Comparison of ENCODE assay signal across 8 cellular contexts in genomic region chr19:41887711-41888382, GRCh38. TPM values are rescaled to one million over a fixed set of nuclear protein-coding genes. Genes with fewer than 3 reads are reported as not detected.
DNase-seq lines count a peak whose midpoint lies in the region; ATAC-seq and TF ChIP-seq lines count a peak whose summit lies in the region.

No MANE protein-coding gene starts in this region.

- no peak overlapping the region for H3K4me3 Mint-ChIP-seq in HFFc6
- no peak overlapping the region for H3K4me3 Mint-ChIP-seq in WTC11
- peak overlapping the region; percentile 25 for H3K4me3 Mint-ChIP-seq in MCF 10A (ENCODE audit: unreplicated experiment)
- peak overlapping the region; percentile 94 to 99 (median 97) for H3K4me3 Mint-ChIP-seq in naive thymus-derived CD8-positive, alpha-beta T cell

- ATAC-seq in WTC11: peak; percentile 41
- ATAC-seq in naive thymus-derived CD8-positive, alpha-beta T cell: peak; percentile 56 to 58

- CTCF ChIA-PET in WTC11 (lab: Charles Lee): interaction anchor here (0.6 to 3.3 kb wide), 19 partner anchors 8 to 414 kb away, joined by 3 to 23 read pairs (median 4); partner anchors contain the start of genes PAFAH1B3, RABAC1 and RPS19
- CTCF ChIA-PET in MCF 10A (lab: Yijun Ruan, JAX): interaction anchor here (0.7 to 1.1 kb wide), 3 partner anchors 16 to 63 kb away, joined by 3 to 4 read pairs (median 3); no protein-coding TSS in a partner anchor

- peaks cover 5% of the 10 kb centered on the region; the same call in 1 of the 2 replicates for H3K36me3 Mint-ChIP-seq in HFFc6 (ENCODE audit: low read depth)
- peaks cover 3% of the 10 kb centered on the region for H3K36me3 Mint-ChIP-seq in WTC11
- H3K36me3 Mint-ChIP-seq in MCF 10A (ENCODE audit: insufficient read depth, unreplicated experiment): peaks cover 29% of the 10 kb centered on the region
- H3K36me3 Mint-ChIP-seq in naive thymus-derived CD8-positive, alpha-beta T cell: peaks cover 9 to 53% (median 35%) of the 10 kb centered on the region in 3 donors

- H3K9me3 Mint-ChIP-seq in HFFc6 (no peaks in the 10 kb centered on the region), WTC11 (no peaks in the 10 kb centered on the region), MCF 10A (ENCODE audit: unreplicated experiment) (no peaks in the 10 kb centered on the region)
- no peaks in the 10 kb centered on the region for H3K9me3 Mint-ChIP-seq in naive thymus-derived CD8-positive, alpha-beta T cell

- DNase-seq in HFFc6: peak; percentile 62
- DNase-seq in WTC11 (ENCODE audit: low spot score): peak; percentile 73
- peak; percentile 90 for DNase-seq in MCF 10A (ENCODE audit: unreplicated experiment)
- peak; percentile 65 to 94 (median 84) for DNase-seq in naive thymus-derived CD8-positive, alpha-beta T cell
- DNase-seq in NCI-H1694 treated with DMSO at 0.1 percent for 48 hours (lab: John Stamatoyannopoulos, UW): no peak
- no peak for DNase-seq in SW 1271 (lab: John Stamatoyannopoulos, UW)
- DNase-seq in ureter (ENCODE audit: low spot score): no peak

- 0 out of 2 replicates have a peak, but pooled peaks have one; percentile 9 for TF ChIP-seq CTCF in HFFc6 (IDR thresholded peaks at IDR 0.05)
- TF ChIP-seq CTCF in WTC11 (IDR thresholded peaks at IDR 0.05): no peak
- TF ChIP-seq CTCF in MCF 10A (IDR thresholded peaks at IDR 0.05; ENCODE audit: unreplicated experiment): peak; percentile 33

- peak overlapping the region; percentile 81 for H3K27ac ChIP-seq in temporal lobe (ENCODE audit: low read depth, low read length)

- no peaks in the 10 kb centered on the region; the same call in 1 of the 2 replicates for H3K27me3 Mint-ChIP-seq in HFFc6 (ENCODE audit: insufficient read depth)
- H3K27me3 Mint-ChIP-seq in WTC11 (ENCODE audit: low read depth): peaks cover 4% of the 10 kb centered on the region; the same call in 1 of the 2 replicates
- H3K27me3 Mint-ChIP-seq in MCF 10A (ENCODE audit: insufficient read depth, unreplicated experiment): no peaks in the 10 kb centered on the region
- peaks cover 0 to 1% (median 0%) of the 10 kb centered on the region in 5 donors for H3K27me3 Mint-ChIP-seq in naive thymus-derived CD8-positive, alpha-beta T cell

- POLR2A ChIA-PET in WTC11 (lab: Charles Lee) (interaction anchor here (1.6 kb wide), 1 partner anchor 15 kb away, joined by 9 read pairs; no protein-coding TSS in a partner anchor), MCF 10A (lab: Yijun Ruan, JAX) (interaction anchor here (0.7 to 9.8 kb wide), 5 partner anchors 11 to 71 kb away, joined by 3 to 125 read pairs (median 4); partner anchors contain the start of genes RABAC1 and RPS19)
- POLR2A ChIA-PET in naive thymus-derived CD8-positive, alpha-beta T cell (lab: Charles Lee): interaction anchor here (0.6 to 13.9 kb wide), 15 partner anchors 9 to 345 kb away, joined by 3 to 819 read pairs (median 7); partner anchors contain the start of genes CD79A, ERFL, RABAC1 and RPS19

- no TSS peak for BruUV-seq in MCF 10A (replicated peaks; lab: Mats Ljungman, UMichigan)

- H3K27ac Mint-ChIP-seq in HFFc6 (peak overlapping the region; percentile 61), WTC11 (0 out of 2 replicates have a peak overlapping the region, but pooled peaks have one; percentile 53), MCF 10A (ENCODE audit: low read depth, unreplicated experiment) (peak overlapping the region; percentile 2)
- H3K27ac Mint-ChIP-seq in naive thymus-derived CD8-positive, alpha-beta T cell: peak overlapping the region; percentile 94 to 100 (median 99)

- intact Hi-C loops in MCF 10A (cut with micrococcal nuclease): loop anchor here (1.0 to 2.0 kb wide), 2 partner anchors 47 to 71 kb away; partner anchors contain the start of gene RABAC1

- H3K4me1 Mint-ChIP-seq in HFFc6 (ENCODE audit: low read depth) (peaks cover 38% of the 10 kb centered on the region), WTC11 (peaks cover 33% of the 10 kb centered on the region), MCF 10A (ENCODE audit: insufficient read depth, unreplicated experiment) (peaks cover 23% of the 10 kb centered on the region)
- peaks cover 29 to 74% (median 49%) of the 10 kb centered on the region in 4 donors for H3K4me1 Mint-ChIP-seq in naive thymus-derived CD8-positive, alpha-beta T cell

TF ChIP-seq in WTC11, 78 proteins besides CTCF, POLR2A, EP300 and RAD21:
- 0 out of 2 replicates have a peak, but pooled peaks have one; percentile 43 for TF ChIP-seq MAX (CRISPR knock-in tag; IDR thresholded peaks at IDR 0.05)
- 0 out of 2 replicates have a peak, but pooled peaks have one; percentile 34 for TF ChIP-seq FOXK1 (CRISPR knock-in tag; IDR thresholded peaks at IDR 0.05)
- peak; percentile 87 for TF ChIP-seq ZNF423 (CRISPR knock-in tag; IDR thresholded peaks at IDR 0.05)
- 0 out of 2 replicates have a peak, but pooled peaks have one; percentile 11 for TF ChIP-seq GABPB1 (CRISPR knock-in tag; IDR thresholded peaks at IDR 0.05)
- TF ChIP-seq RORB (CRISPR knock-in tag; IDR thresholded peaks at IDR 0.05): no peak
- no peak for TF ChIP-seq KAT7 (CRISPR knock-in tag; IDR thresholded peaks at IDR 0.05; ENCODE audit: borderline replicate concordance)

RNA-seq across cellular contexts. Expression of gene ARHGEF1, which starts 4.9 kb away (rescaled TPM):
- total RNA-seq in HFFc6 (2021; fragmentation: NEBNext Ultra II Directional; extraction: Animal tissue kit (Norgen Biotek cat#: 25700)): 10 to 100 TPM; 63.8 to 73.3 (median 68.2) TPM
- total RNA-seq in WTC11 (2021) (77.2 to 102 TPM (median 82.9 TPM) in 3 replicates), MCF 10A (2022) (106 and 108 TPM in 2 replicates), temporal lobe (12.5 TPM), ureter (120 TPM)
- 1,000 to 10,000 TPM; 1,211 to 1,239 TPM for total RNA-seq in naive thymus-derived CD8-positive, alpha-beta T cell
- 100 to 1,000 TPM; 161 to 346 (median 211) TPM for polyA plus RNA-seq in naive thymus-derived CD8-positive, alpha-beta T cell

RNA-seq across cellular contexts. Expression of gene CD79A, which starts 10.8 kb away (rescaled TPM):
- under 1 TPM in 4 of 6 experiments, not detected in 2; 0.23 to 0.62 (median 0.35) TPM for total RNA-seq in HFFc6 (2021; fragmentation: NEBNext Ultra II Directional; extraction: Animal tissue kit (Norgen Biotek cat#: 25700))
- total RNA-seq in WTC11 (2021) (0.42 to 1.2 TPM (median 0.71 TPM) in 3 replicates), MCF 10A (2022) (not detected in 2 replicates), temporal lobe (not detected), ureter (3.7 TPM)
- total RNA-seq in naive thymus-derived CD8-positive, alpha-beta T cell: 10 to 100 TPM; 48.6 to 51.0 TPM
- polyA plus RNA-seq in naive thymus-derived CD8-positive, alpha-beta T cell: 10 to 100 TPM; 54.9 to 88.2 (median 85.1) TPM

RNA-seq across cellular contexts. Expression of gene RPS19, which starts 27.8 kb away (rescaled TPM):
- 1,000 to 10,000 TPM; 2,312 to 2,495 (median 2,438) TPM for total RNA-seq in HFFc6 (2021; fragmentation: NEBNext Ultra II Directional; extraction: Animal tissue kit (Norgen Biotek cat#: 25700))
- total RNA-seq in WTC11 (2021): 3,152 to 3,787 TPM (median 3,713 TPM) in 3 replicates
- 3,060 and 3,357 TPM in 2 replicates for total RNA-seq in MCF 10A (2022)
- 1,000 to 10,000 TPM; 3,479 to 3,513 TPM for total RNA-seq in naive thymus-derived CD8-positive, alpha-beta T cell
- polyA plus RNA-seq in naive thymus-derived CD8-positive, alpha-beta T cell: 1,000 to 10,000 TPM; 6,905 to 8,825 (median 8,505) TPM
- total RNA-seq in temporal lobe: 776 TPM
- 1,844 TPM for total RNA-seq in ureter

RNA-seq across cellular contexts. Expression of gene ERFL, which starts 40.4 kb away (rescaled TPM):
- under 1 TPM in 4 of 6 experiments, not detected in 2; 0.09 to 0.17 (median 0.12) TPM for total RNA-seq in HFFc6 (2021; fragmentation: NEBNext Ultra II Directional; extraction: Animal tissue kit (Norgen Biotek cat#: 25700))
- 0.30 to 0.66 TPM (median 0.31 TPM) in 3 replicates for total RNA-seq in WTC11 (2021)
- total RNA-seq in MCF 10A (2022): 0.34 TPM in 1 of 2 replicates, not detected in the other
- total RNA-seq in naive thymus-derived CD8-positive, alpha-beta T cell: 1 to 10 TPM; 7.5 to 8.1 TPM
- polyA plus RNA-seq in naive thymus-derived CD8-positive, alpha-beta T cell: not detected
- not detected for total RNA-seq in temporal lobe
- 0.36 TPM for total RNA-seq in ureter

RNA-seq across cellular contexts. Expression of gene DMRTC2, which starts 43.0 kb away (rescaled TPM):
- total RNA-seq in HFFc6 (2021; fragmentation: NEBNext Ultra II Directional; extraction: Animal tissue kit (Norgen Biotek cat#: 25700)): not detected
- total RNA-seq in WTC11 (2021): not detected in 3 replicates
- not detected in 2 replicates for total RNA-seq in MCF 10A (2022)
- not detected for total RNA-seq in naive thymus-derived CD8-positive, alpha-beta T cell
- polyA plus RNA-seq in naive thymus-derived CD8-positive, alpha-beta T cell: not detected
- not detected for total RNA-seq in temporal lobe
- not detected for total RNA-seq in ureter

Comparison
In these comparisons a context has a peak if more than half of its experiments do, and no peak if none do; other contexts are left out.
1. DNase-seq: peak in HFFc6 (single experiment), WTC11 (single experiment), MCF 10A (single experiment) and naive thymus-derived CD8-positive, alpha-beta T cell (10 of 10); none in NCI-H1694 treated with DMSO at 0.1 percent for 48 hours (single experiment), SW 1271 (0 of 2) and ureter (single experiment).
2. H3K27ac Mint-ChIP-seq: peak in every context shown above with its lines; median percentile 99 in naive thymus-derived CD8-positive, alpha-beta T cell; 61 in HFFc6; 53 in WTC11; 2 in MCF 10A.
3. H3K4me3 Mint-ChIP-seq: peak in MCF 10A (single experiment) and naive thymus-derived CD8-positive, alpha-beta T cell (10 of 10); none in HFFc6 (single experiment) and WTC11 (single experiment).
4. RNA of gene ARHGEF1, which starts 4.9 kb away (total RNA-seq): 1,211 to 1,239 TPM in naive thymus-derived CD8-positive, alpha-beta T cell; 120 TPM in ureter (single experiment), 106 to 108 TPM in MCF 10A, 77.2 to 102 TPM in WTC11, 63.8 to 73.3 TPM in HFFc6 and 12.5 TPM in temporal lobe (single experiment); every median in the first group is over 10 times any median in the second.
5. RNA of gene CD79A, which starts 10.8 kb away (total RNA-seq): 48.6 to 51.0 TPM in naive thymus-derived CD8-positive, alpha-beta T cell; 3.7 TPM in ureter (single experiment), 0.42 to 1.2 TPM in WTC11, 0.23 to 0.62 TPM in HFFc6, not detected in MCF 10A and not detected in temporal lobe (single experiment); every median in the first group is over 10 times any median in the second.